3 cellular contexts compared by ENCODE assay signal in the genomic region with DNA sequence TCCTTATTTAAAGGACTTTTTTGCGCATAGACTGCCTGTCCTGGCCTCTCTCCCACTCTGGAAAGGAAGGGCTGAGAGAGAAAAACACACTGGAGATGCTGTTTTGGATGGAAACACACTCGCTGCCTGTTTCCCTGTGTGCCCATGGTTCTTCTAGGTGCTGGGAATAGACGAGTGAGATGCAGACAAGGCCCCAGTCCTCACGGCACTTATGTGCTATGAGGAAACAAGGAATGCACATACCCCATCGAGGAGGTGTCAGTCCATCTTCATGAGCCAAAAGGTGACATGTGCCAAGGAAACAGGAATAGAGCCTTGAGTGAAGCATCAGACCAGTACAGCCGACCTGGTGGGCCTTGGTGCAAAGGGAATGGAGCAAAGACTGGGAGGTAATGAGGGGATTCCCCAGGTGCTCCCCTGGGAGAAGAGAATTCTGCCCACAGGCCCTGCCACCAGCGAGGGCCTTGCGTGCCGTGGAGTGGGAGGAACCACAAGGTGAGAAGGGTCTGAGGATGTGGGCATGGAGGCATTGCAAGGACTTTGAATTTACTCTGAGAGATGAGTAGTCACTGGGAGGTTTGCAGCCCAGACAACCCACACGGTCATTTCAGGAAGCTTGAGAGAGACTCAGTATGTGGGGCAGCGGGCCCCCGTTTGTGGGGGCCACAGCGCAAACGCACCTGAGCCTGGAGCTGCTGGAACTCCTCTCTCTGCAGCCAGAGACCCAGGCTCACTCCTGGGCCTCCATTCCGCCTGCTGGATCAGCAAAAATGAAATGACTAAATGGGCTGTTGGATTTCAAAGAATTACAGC.
TF ChIP-seq lines count a peak whose summit lies in the region.

No MANE protein-coding gene starts in this region.

TF ChIP-seq in SK-N-SH, 30 proteins besides CTCF, POLR2A, EP300 and RAD21:
- no peak for TF ChIP-seq RCOR1 (IDR thresholded peaks at IDR 0.05; ENCODE audit: low read length)
- no peak for TF ChIP-seq TCF12 (IDR thresholded peaks at IDR 0.05)
- no peak for TF ChIP-seq FOSL2 (IDR thresholded peaks at IDR 0.05; ENCODE audit: borderline replicate concordance, low read depth)
- TF ChIP-seq GATA2 (CRISPR knock-in tag; IDR thresholded peaks at IDR 0.05), result no peak
- no peak for TF ChIP-seq ELF1 (IDR thresholded peaks at IDR 0.05)
- TF ChIP-seq FOXJ3 (CRISPR knock-in tag; IDR thresholded peaks at IDR 0.05), result no peak
- no peak for TF ChIP-seq POLR2AphosphoS5 (IDR thresholded peaks at IDR 0.05; ENCODE audit: low read depth, low read length)
- TF ChIP-seq, protein P1, sequence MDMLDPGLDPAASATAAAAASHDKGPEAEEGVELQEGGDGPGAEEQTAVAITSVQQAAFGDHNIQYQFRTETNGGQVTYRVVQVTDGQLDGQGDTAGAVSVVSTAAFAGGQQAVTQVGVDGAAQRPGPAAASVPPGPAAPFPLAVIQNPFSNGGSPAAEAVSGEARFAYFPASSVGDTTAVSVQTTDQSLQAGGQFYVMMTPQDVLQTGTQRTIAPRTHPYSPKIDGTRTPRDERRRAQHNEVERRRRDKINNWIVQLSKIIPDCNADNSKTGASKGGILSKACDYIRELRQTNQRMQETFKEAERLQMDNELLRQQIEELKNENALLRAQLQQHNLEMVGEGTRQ (IDR thresholded peaks at IDR 0.05; ENCODE audit: borderline replicate concordance, low read depth, low read length), result no peak
- TF ChIP-seq YY1 (IDR thresholded peaks at IDR 0.05; ENCODE audit: low read depth), result no peak
- TF ChIP-seq, protein P2, sequence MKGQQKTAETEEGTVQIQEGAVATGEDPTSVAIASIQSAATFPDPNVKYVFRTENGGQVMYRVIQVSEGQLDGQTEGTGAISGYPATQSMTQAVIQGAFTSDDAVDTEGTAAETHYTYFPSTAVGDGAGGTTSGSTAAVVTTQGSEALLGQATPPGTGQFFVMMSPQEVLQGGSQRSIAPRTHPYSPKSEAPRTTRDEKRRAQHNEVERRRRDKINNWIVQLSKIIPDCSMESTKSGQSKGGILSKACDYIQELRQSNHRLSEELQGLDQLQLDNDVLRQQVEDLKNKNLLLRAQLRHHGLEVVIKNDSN (IDR thresholded peaks at IDR 0.05; ENCODE audit: borderline replicate concordance, low read depth), result no peak
- no peak for TF ChIP-seq RXRA (IDR thresholded peaks at IDR 0.05; ENCODE audit: borderline replicate concordance, low read depth)
- no peak for TF ChIP-seq GABPA (IDR thresholded peaks at IDR 0.05; ENCODE audit: low read depth)
- TF ChIP-seq RFX5 (IDR thresholded peaks at IDR 0.05; ENCODE audit: low read length), result no peak

TF ChIP-seq in SK-N-SH treated with all-trans-retinoic acid at 6 μM for 48 hours, 23 proteins besides CTCF, POLR2A, EP300 and RAD21:
- no peak for TF ChIP-seq TOX (CRISPR knock-in tag; IDR thresholded peaks at IDR 0.05; ENCODE audit: borderline replicate concordance)
- TF ChIP-seq SNAI2 (CRISPR knock-in tag; IDR thresholded peaks at IDR 0.05), result no peak
- TF ChIP-seq ISL1 (CRISPR knock-in tag; IDR thresholded peaks at IDR 0.05), result no peak
- no peak for TF ChIP-seq PPARA (CRISPR knock-in tag; IDR thresholded peaks at IDR 0.05; ENCODE audit: borderline replicate concordance)
- no peak for TF ChIP-seq BACH2 (CRISPR knock-in tag; IDR thresholded peaks at IDR 0.05; ENCODE audit: borderline replicate concordance)
- TF ChIP-seq ZC3H10 (CRISPR knock-in tag; IDR thresholded peaks at IDR 0.05), result no peak
- no peak for TF ChIP-seq CSDC2 (CRISPR knock-in tag; IDR thresholded peaks at IDR 0.05)
- no peak for TF ChIP-seq TCF4 (CRISPR knock-in tag; IDR thresholded peaks at IDR 0.05; ENCODE audit: borderline replicate concordance)

TF ChIP-seq in H1, 55 proteins besides CTCF, POLR2A, EP300 and RAD21:
- TF ChIP-seq BRCA1 (IDR thresholded peaks at IDR 0.05; ENCODE audit: low read depth, low read length), result no peak
- no peak for TF ChIP-seq KDM5A (IDR thresholded peaks at IDR 0.05; ENCODE audit: low read length)
- TF ChIP-seq SIN3A (conservative IDR thresholded peaks at IDR 0.05 in 1 of 2, IDR thresholded peaks at IDR 0.05 in 1 of 2; ENCODE audit: low read depth in 1 of 2, low read length in 2 of 2), result no peak
- no peak for TF ChIP-seq FOSL1 (IDR thresholded peaks at IDR 0.05; ENCODE audit: insufficient read depth, low read depth, low read length)
- TF ChIP-seq YY1 (IDR thresholded peaks at IDR 0.05; ENCODE audit: low read depth, low read length), result no peak
- TF ChIP-seq EGR1 (IDR thresholded peaks at IDR 0.05; ENCODE audit: borderline replicate concordance, low read depth, low read length), result no peak
- TF ChIP-seq, protein P1 (IDR thresholded peaks at IDR 0.05; ENCODE audit: low read length), result no peak
